ENCODE assay signal across 13 cellular contexts in the genomic region with DNA sequence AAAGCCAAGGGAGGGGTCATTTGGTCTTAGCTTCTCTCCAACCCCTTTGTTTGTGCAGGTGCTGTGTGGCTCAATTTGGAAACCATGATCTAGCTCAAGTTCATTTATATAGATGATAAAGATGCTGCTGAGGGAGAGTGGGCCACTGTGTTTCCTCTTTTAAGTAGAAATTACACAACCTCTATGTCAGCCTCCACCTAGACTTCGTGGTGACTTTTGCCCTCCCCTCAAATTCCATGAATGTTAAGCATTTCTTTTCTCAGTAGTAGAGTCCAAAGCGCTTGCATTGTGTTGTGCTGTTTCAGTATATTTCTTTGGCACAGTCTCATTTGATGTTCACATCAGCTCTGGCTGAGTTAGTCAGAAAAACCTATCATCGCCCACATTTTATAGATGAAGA.
DNase-seq lines count a peak whose midpoint lies in the region; ATAC-seq and FAIRE-seq lines count a peak whose summit lies in the region.
"Had no signal": no experiment of that assay in that cellular context is flagged by ENCODE, and none has a peak within 500 bp of the region (broad histone marks: within the 10 kb centered on the region; RNA-seq: fewer than 3 reads in every experiment).

No MANE protein-coding gene starts in this region.

- no peaks in the 10 kb centered on the region for H3K27me3 ChIP-seq in CD4-positive, alpha-beta memory T cell (ENCODE audit: insufficient read depth, low read length)
- H3K27me3 ChIP-seq: right atrium auricular region had no signal

- POLR2A ChIA-PET in CD4-positive, alpha-beta memory T cell (lab: Charles Lee; ENCODE audit: partially characterized antibody) = interaction anchor here (1.7 kb wide), 1 partner anchor 9 kb away, joined by 3 read pairs; no protein-coding TSS in a partner anchor

- peaks cover under 1 to 6% of the 10 kb centered on the region in 2 donors for H3K36me3 Mint-ChIP-seq in CD4-positive, alpha-beta memory T cell
- no peaks in the 10 kb centered on the region for H3K36me3 Mint-ChIP-seq in T-helper 17 cell (ENCODE audit: low read depth)

- peaks cover 27% of the 10 kb centered on the region for H3K4me1 ChIP-seq in CD4-positive, alpha-beta memory T cell (ENCODE audit: insufficient read depth, low read length)

- H3K27ac ChIP-seq in CD4-positive, alpha-beta memory T cell (ENCODE audit: low read depth, low read length) = no peak overlapping the region
- H3K27ac ChIP-seq: right atrium auricular region had no signal

- FAIRE-seq in HTR-8/SVneo (lab: Jason Lieb, UNC) = no peak

- no peak overlapping the region for H3K4me3 ChIP-seq in CD4-positive, alpha-beta memory T cell (ENCODE audit: low read length in 2 of 2)
- H3K4me3 ChIP-seq: right atrium auricular region had no signal

- peak overlapping the region in 6 of 7 donors; percentile 32 to 87 (median 70) for H3K27ac Mint-ChIP-seq in CD4-positive, alpha-beta memory T cell
- peak overlapping the region; percentile 91 for H3K27ac Mint-ChIP-seq in T-helper 17 cell

- CTCF ChIA-PET in CD4-positive, alpha-beta memory T cell (lab: Charles Lee; ENCODE audit: partially characterized antibody) = interaction anchor here (5.1 kb wide), 1 partner anchor 9 kb away, joined by 27 read pairs; no protein-coding TSS in a partner anchor

- no peaks in the 10 kb centered on the region for H3K9me3 Mint-ChIP-seq in CD4-positive, alpha-beta memory T cell

- no peak for DNase-seq in CD4-positive, alpha-beta memory T cell
- peak; percentile 23 for DNase-seq in HTR-8/SVneo (ENCODE audit: insufficient read length, low spot score)
- DNase-seq in T-helper 17 cell = no peak
- DNase-seq in kidney tubule cell (ENCODE audit: low spot score) = peak; percentile 49
- DNase-seq in HuH-7 (ENCODE audit: low spot score) = no peak
- DNase-seq in NCI-H524 (lab: John Stamatoyannopoulos, UW) = no peak
- DNase-seq in NCI-H2081 treated with DMSO at 0.1 percent for 48 hours (lab: John Stamatoyannopoulos, UW) = no peak
- DNase-seq in hippocampal formation (lab: John Stamatoyannopoulos, UW) = no peak
- DNase-seq: activated CD4-positive, alpha-beta T cell treated with anti-CD3 and anti-CD28 coated beads for 1 hour; activated naive CD4-positive, alpha-beta T cell treated with Interleukin-2 at 50 U/mL for 16 hours; NCI-H2107 had no signal

- H3K36me3 ChIP-seq in CD4-positive, alpha-beta memory T cell (ENCODE audit: insufficient read depth, low read length) = no peaks in the 10 kb centered on the region
- H3K36me3 ChIP-seq: right atrium auricular region had no signal

- no peaks in the 10 kb centered on the region for H3K9me3 ChIP-seq in CD4-positive, alpha-beta memory T cell (ENCODE audit: control insufficient read depth in 1 of 2, low read length in 2 of 2)
- H3K9me3 ChIP-seq in T-helper 17 cell (ENCODE audit: control insufficient read depth, low read length, poor library complexity, severe bottlenecking) = no peaks in the 10 kb centered on the region
- H3K9me3 ChIP-seq: right atrium auricular region had no signal

- no peaks in the 10 kb centered on the region for H3K27me3 Mint-ChIP-seq in CD4-positive, alpha-beta memory T cell
- no peaks in the 10 kb centered on the region for H3K27me3 Mint-ChIP-seq in T-helper 17 cell

- intact Hi-C loops in CD4-positive, alpha-beta memory T cell (cut with micrococcal nuclease) = no loop called here

- no peak overlapping the region for H3K4me3 Mint-ChIP-seq in CD4-positive, alpha-beta memory T cell
- no peak overlapping the region for H3K4me3 Mint-ChIP-seq in T-helper 17 cell

- H3K4me1 Mint-ChIP-seq in CD4-positive, alpha-beta memory T cell = peaks cover 20 to 32% (median 26%) of the 10 kb centered on the region in 4 donors
- peaks cover 21% of the 10 kb centered on the region for H3K4me1 Mint-ChIP-seq in T-helper 17 cell

- ATAC-seq in T-helper 17 cell = no peak
- ATAC-seq: Right ventricle myocardium inferior had no signal

Comparison
In these comparisons a context has a peak if more than half of its experiments do, and no peak if none do; other contexts are left out.
1. DNase-seq: peak in HTR-8/SVneo (single experiment) and kidney tubule cell (single experiment); none in CD4-positive, alpha-beta memory T cell (0 of 5), T-helper 17 cell (0 of 3), HuH-7 (single experiment), NCI-H524 (0 of 2), NCI-H2081 treated with DMSO at 0.1 percent for 48 hours (single experiment) and hippocampal formation (0 of 2).